In the genomic region with DNA sequence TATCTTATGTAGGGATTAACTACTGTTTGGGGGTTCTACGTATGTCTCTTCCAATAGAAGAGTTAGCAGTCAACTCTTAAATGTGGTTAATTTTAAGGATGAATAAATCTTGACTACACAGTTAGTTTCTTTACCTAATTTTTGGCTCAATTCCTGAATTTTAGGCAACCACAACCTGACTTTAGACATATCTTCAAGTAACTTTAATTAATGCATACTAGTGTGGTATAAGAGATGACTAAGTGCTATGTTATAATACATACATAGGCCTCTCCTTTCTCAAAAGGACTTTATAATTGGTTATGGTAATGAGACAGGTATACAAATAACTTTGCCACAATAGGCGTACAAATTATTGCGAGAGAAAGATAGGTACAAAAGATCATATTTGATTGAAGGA, we compare ENCODE assay signal across 1 cellular context.
TF ChIP-seq lines count a peak whose summit lies in the region.

No MANE protein-coding gene starts in this region.

TF ChIP-seq in GM12878, 131 proteins besides CTCF, POLR2A, EP300 and RAD21:
- TF ChIP-seq ZZZ3 (IDR thresholded peaks at IDR 0.05; ENCODE audit: control insufficient read depth, insufficient read length, low read depth) (no peak), TBL1XR1 (IDR thresholded peaks at IDR 0.05; ENCODE audit: low read depth, low read length) (no peak), IRF4 (IDR thresholded peaks at IDR 0.05; ENCODE audit: low read depth, low read length) (no peak), IRF3 (IDR thresholded peaks at IDR 0.05) (no peak), YY1 (IDR thresholded peaks at IDR 0.05; ENCODE audit: low read depth, low read length) (no peak), MTA2 (IDR thresholded peaks at IDR 0.05; ENCODE audit: low read depth) (peak; percentile 45; the same call in 1 of the 2 replicates), SP1 (IDR thresholded peaks at IDR 0.05; ENCODE audit: low read depth, low read length) (no peak)
